ENCODE assay signal across 23 cellular contexts in the genomic region with DNA sequence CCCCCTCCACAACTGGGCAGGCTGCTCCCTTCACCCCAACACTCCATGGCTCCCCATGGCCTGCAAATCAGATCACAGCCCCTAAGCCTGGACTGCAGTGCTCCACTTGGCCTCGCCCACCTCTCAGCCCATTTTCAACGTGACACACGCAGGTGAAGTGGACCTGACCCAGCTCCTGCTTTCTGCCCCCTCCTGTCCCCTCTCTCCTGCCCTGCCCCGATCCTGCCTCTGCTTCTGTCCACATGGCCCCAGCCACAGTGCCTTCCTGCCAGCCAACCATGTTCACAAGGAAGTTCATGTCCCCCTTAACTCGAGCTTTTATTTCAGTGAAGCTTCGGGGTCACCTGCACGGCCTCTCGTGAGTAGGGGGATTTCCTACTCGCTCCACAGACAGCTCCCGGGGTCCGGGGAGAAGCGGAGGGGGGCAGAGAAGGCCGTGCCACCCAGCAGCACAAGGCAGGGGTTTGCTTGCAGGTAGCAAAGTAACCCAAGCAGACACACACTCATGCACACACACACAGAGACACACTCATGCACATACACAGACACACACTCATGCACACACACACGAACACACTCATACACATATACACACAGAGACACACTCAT.
DNase-seq lines count a peak whose midpoint lies in the region; ATAC-seq, FAIRE-seq and TF ChIP-seq lines count a peak whose summit lies in the region.
"Had no signal": no experiment of that assay in that cellular context is flagged by ENCODE, and none has a peak within 500 bp of the region (broad histone marks: within the 10 kb centered on the region; RNA-seq: fewer than 3 reads in every experiment).

No MANE protein-coding gene starts in this region.

- CTCF ChIA-PET in CD8-positive, alpha-beta memory T cell (lab: Charles Lee) = no interaction called here

- no peak overlapping the region for H3K27ac Mint-ChIP-seq in activated CD4-positive, alpha-beta T cell treated with anti-CD3 and anti-CD28 coated beads, Interleukin-2, amount 10 ng/mL, durations not matched to agents 24 days and 14 days
- H3K27ac Mint-ChIP-seq in CD8-positive, alpha-beta memory T cell = peak overlapping the region in 1 of 8 donors; percentile 3
- no peak overlapping the region for H3K27ac Mint-ChIP-seq in activated T-helper 17 cell treated with anti-CD3 and anti-CD28 coated beads, Interleukin-2, amount 50 U/mL, for 72 hours
- peak overlapping the region; percentile 6 for H3K27ac Mint-ChIP-seq in neural progenitor cell
- H3K27ac Mint-ChIP-seq: dendritic cell treated with granulocyte-macrophage colony-stimulating factor and Interleukin-4, amounts not matched to agents 40 ng/mL and 50 ng/mL, for 4 days; GM23338; naive B cell had no signal

- TF ChIP-seq CTCF in neural progenitor cell (IDR thresholded peaks at IDR 0.05) (no peak), D721Med (IDR thresholded peaks at IDR 0.05; ENCODE audit: insufficient read depth, missing control alignments) (no peak)

- intact Hi-C loops in activated CD4-positive, alpha-beta T cell treated with anti-CD3 and anti-CD28 coated beads, Interleukin-2, amount 10 ng/mL, durations not matched to agents 24 days and 14 days (cut with micrococcal nuclease) = no loop called here

- no peaks in the 10 kb centered on the region for H3F3A ChIP-seq in neural progenitor cell (ENCODE audit: low read depth)

- no peaks in the 10 kb centered on the region for H3K27me3 Mint-ChIP-seq in activated CD4-positive, alpha-beta T cell treated with anti-CD3 and anti-CD28 coated beads, Interleukin-2, amount 10 ng/mL, durations not matched to agents 24 days and 14 days
- peaks cover 5 to 13% of the 10 kb centered on the region in 2 donors for H3K27me3 Mint-ChIP-seq in CD8-positive, alpha-beta memory T cell
- no peaks in the 10 kb centered on the region for H3K27me3 Mint-ChIP-seq in activated T-helper 17 cell treated with anti-CD3 and anti-CD28 coated beads, Interleukin-2, amount 50 U/mL, for 72 hours
- H3K27me3 Mint-ChIP-seq in neural progenitor cell (ENCODE audit: insufficient read depth, low read depth) = peaks cover 2% of the 10 kb centered on the region

- no peak for ATAC-seq in activated T-helper 17 cell treated with anti-CD3 and anti-CD28 coated beads, Interleukin-2, amount 50 U/mL, for 72 hours (replicated peaks)
- no peak for ATAC-seq in GM18909 (IDR thresholded peaks at IDR 0.05; ENCODE audit: poor library complexity, unreplicated experiment)
- ATAC-seq: GM23338, PC-3 had no signal

- FAIRE-seq in D721Med (lab: Jason Lieb, UNC) = no peak
- FAIRE-seq: A204.1, pancreas had no signal

- H3K9me3 ChIP-seq in CD8-positive, alpha-beta memory T cell (ENCODE audit: low read length) = no peaks in the 10 kb centered on the region
- H3K9me3 ChIP-seq in neural progenitor cell (ENCODE audit: low read depth) = no peaks in the 10 kb centered on the region
- H3K9me3 ChIP-seq: BE2C, pancreas had no signal

- peak overlapping the region; percentile 37 for H3K4me3 ChIP-seq in CD8-positive, alpha-beta memory T cell (ENCODE audit: low read length)
- no peak overlapping the region for H3K4me3 ChIP-seq in neural progenitor cell
- H3K4me3 ChIP-seq: GM23338, pancreas had no signal

- peaks cover 12% of the 10 kb centered on the region for H3K4me1 Mint-ChIP-seq in activated CD4-positive, alpha-beta T cell treated with anti-CD3 and anti-CD28 coated beads, Interleukin-2, amount 10 ng/mL, durations not matched to agents 24 days and 14 days
- peaks cover 5 to 14% (median 10%) of the 10 kb centered on the region in 3 donors for H3K4me1 Mint-ChIP-seq in CD8-positive, alpha-beta memory T cell
- H3K4me1 Mint-ChIP-seq in activated T-helper 17 cell treated with anti-CD3 and anti-CD28 coated beads, Interleukin-2, amount 50 U/mL, for 72 hours = peaks cover 16% of the 10 kb centered on the region
- H3K4me1 Mint-ChIP-seq in neural progenitor cell = peaks cover 17% of the 10 kb centered on the region
- H3K4me1 Mint-ChIP-seq: GM23338 had no signal

- H3K4me2 ChIP-seq in neural progenitor cell = no peak overlapping the region
- H3K4me2 ChIP-seq: GM23338 had no signal

- H3K9ac ChIP-seq in neural progenitor cell = no peak overlapping the region

- peaks cover 38% of the 10 kb centered on the region for H3K4me1 ChIP-seq in CD8-positive, alpha-beta memory T cell (ENCODE audit: insufficient read depth, low read length)
- peaks cover 4% of the 10 kb centered on the region for H3K4me1 ChIP-seq in neural progenitor cell
- H3K4me1 ChIP-seq: BE2C, pancreas had no signal

- H3K4me3 Mint-ChIP-seq in activated CD4-positive, alpha-beta T cell treated with anti-CD3 and anti-CD28 coated beads, Interleukin-2, amount 10 ng/mL, durations not matched to agents 24 days and 14 days = peak overlapping the region; percentile 34
- peak overlapping the region in 2 of 7 donors; percentile 33 to 56 for H3K4me3 Mint-ChIP-seq in CD8-positive, alpha-beta memory T cell
- H3K4me3 Mint-ChIP-seq in activated T-helper 17 cell treated with anti-CD3 and anti-CD28 coated beads, Interleukin-2, amount 50 U/mL, for 72 hours = peak overlapping the region; percentile 45
- peak overlapping the region; percentile 4 for H3K4me3 Mint-ChIP-seq in neural progenitor cell
- H3K4me3 Mint-ChIP-seq: dendritic cell treated with granulocyte-macrophage colony-stimulating factor and Interleukin-4, amounts not matched to agents 40 ng/mL and 50 ng/mL, for 4 days; GM23338 had no signal

- no peaks in the 10 kb centered on the region for H3K36me3 Mint-ChIP-seq in activated CD4-positive, alpha-beta T cell treated with anti-CD3 and anti-CD28 coated beads, Interleukin-2, amount 10 ng/mL, durations not matched to agents 24 days and 14 days (ENCODE audit: low read depth)
- H3K36me3 Mint-ChIP-seq in CD8-positive, alpha-beta memory T cell = no peaks in the 10 kb centered on the region
- H3K36me3 Mint-ChIP-seq in activated T-helper 17 cell treated with anti-CD3 and anti-CD28 coated beads, Interleukin-2, amount 50 U/mL, for 72 hours (ENCODE audit: low read depth) = no peaks in the 10 kb centered on the region
- peaks cover 5% of the 10 kb centered on the region for H3K36me3 Mint-ChIP-seq in neural progenitor cell
- H3K36me3 Mint-ChIP-seq: naive B cell had no signal

- no peaks in the 10 kb centered on the region for H3K36me3 ChIP-seq in CD8-positive, alpha-beta memory T cell (ENCODE audit: insufficient read depth, low read length)
- H3K36me3 ChIP-seq in neural progenitor cell = no peaks in the 10 kb centered on the region
- H3K36me3 ChIP-seq: BE2C, pancreas, WERI-Rb-1 had no signal

- DNase-seq in activated CD4-positive, alpha-beta T cell treated with anti-CD3 and anti-CD28 coated beads, Interleukin-2, amount 10 ng/mL, durations not matched to agents 24 days and 14 days = no peak
- DNase-seq in activated CD4-positive, alpha-beta T cell treated with anti-CD3 and anti-CD28 coated beads for 48 hours = no peak
- no peak for DNase-seq in CD8-positive, alpha-beta memory T cell
- no peak for DNase-seq in neural progenitor cell (ENCODE audit: low spot score)
- no peak for DNase-seq in AG08395 (ENCODE audit: low spot score)
- DNase-seq in D721Med (ENCODE audit: insufficient read length, low spot score) = no peak
- DNase-seq: activated CD8-positive, alpha-beta memory T cell treated with anti-CD3 and anti-CD28 coated beads for 24 hours; amniotic stem cell; BE2C; mesendoderm; naive B cell; NCI-H1105; NCI-H2029 treated with DMSO at 0.1 percent for 48 hours; pancreas; PC-3; SIG-M5; WERI-Rb-1 had no signal

- no peaks in the 10 kb centered on the region for H4K20me1 ChIP-seq in neural progenitor cell (ENCODE audit: low read depth)

- H2AFZ ChIP-seq in neural progenitor cell (replicated peaks) = no peak overlapping the region
- H2AFZ ChIP-seq: GM23338 had no signal

- no peaks in the 10 kb centered on the region for H3K9me3 Mint-ChIP-seq in activated CD4-positive, alpha-beta T cell treated with anti-CD3 and anti-CD28 coated beads, Interleukin-2, amount 10 ng/mL, durations not matched to agents 24 days and 14 days
- no peaks in the 10 kb centered on the region for H3K9me3 Mint-ChIP-seq in CD8-positive, alpha-beta memory T cell
- no peaks in the 10 kb centered on the region for H3K9me3 Mint-ChIP-seq in activated T-helper 17 cell treated with anti-CD3 and anti-CD28 coated beads, Interleukin-2, amount 50 U/mL, for 72 hours
- H3K9me3 Mint-ChIP-seq in neural progenitor cell = peaks cover 5% of the 10 kb centered on the region

- no peaks in the 10 kb centered on the region for H3K79me2 ChIP-seq in neural progenitor cell (ENCODE audit: low read depth)

- POLR2A ChIA-PET in CD8-positive, alpha-beta memory T cell (lab: Charles Lee) = no interaction called here

- no peaks in the 10 kb centered on the region for H3K27me3 ChIP-seq in CD8-positive, alpha-beta memory T cell (ENCODE audit: insufficient read depth, low read length, poor library complexity, severe bottlenecking)
- no peaks in the 10 kb centered on the region for H3K27me3 ChIP-seq in neural progenitor cell
- H3K27me3 ChIP-seq: BE2C, pancreas had no signal

- no peak overlapping the region for H3K27ac ChIP-seq in CD8-positive, alpha-beta memory T cell (ENCODE audit: low read depth, low read length)
- no peak overlapping the region for H3K27ac ChIP-seq in neural progenitor cell
- H3K27ac ChIP-seq: HL-60, pancreas, WERI-Rb-1 had no signal
